Comparison of ENCODE assay signal across 1 cellular context in genomic region chr3:132721479-132722164, GRCh38.
TF ChIP-seq lines count a peak whose summit lies in the region.

No MANE protein-coding gene starts in this region.

TF ChIP-seq in HepG2, 621 proteins besides CTCF, POLR2A, EP300 and RAD21 (continued from another document and continues in another):
- TF ChIP-seq ARID3A (IDR thresholded peaks at IDR 0.05; ENCODE audit: low read depth, low read length) (no peak), ZNF766 (CRISPR knock-in tag; IDR thresholded peaks at IDR 0.05; ENCODE audit: borderline replicate concordance) (0 out of 2 replicates have a peak, but pooled peaks have one; percentile 15), ELF1 (CRISPR knock-in tag; IDR thresholded peaks at IDR 0.05) (no peak), REST (IDR thresholded peaks at IDR 0.05; ENCODE audit: borderline replicate concordance in 1 of 2, low read depth in 1 of 2, low read length in 2 of 2) (no peak), IKZF1 (IDR thresholded peaks at IDR 0.05) (no peak), ZMYM2 (CRISPR knock-in tag; IDR thresholded peaks at IDR 0.05) (no peak), MTA1 (CRISPR knock-in tag; IDR thresholded peaks at IDR 0.05; ENCODE audit: borderline replicate concordance) (no peak), ZNF513 (CRISPR knock-in tag; conservative IDR thresholded peaks at IDR 0.05) (no peak), ZNF382 (CRISPR knock-in tag; IDR thresholded peaks at IDR 0.05; ENCODE audit: borderline replicate concordance) (no peak), ZNF362 (CRISPR knock-in tag; IDR thresholded peaks at IDR 0.05; ENCODE audit: borderline replicate concordance) (no peak), FOXA3 (CRISPR knock-in tag; IDR thresholded peaks at IDR 0.05) (no peak), TMF1 (CRISPR knock-in tag; IDR thresholded peaks at IDR 0.05; ENCODE audit: low read depth) (peak; percentile 52; the same call in 1 of the 2 replicates), ZNF552 (CRISPR knock-in tag; IDR thresholded peaks at IDR 0.05; ENCODE audit: borderline replicate concordance) (no peak), SYNCRIP (IDR thresholded peaks at IDR 0.05; ENCODE audit: insufficient read depth, low read depth, low read length) (no peak), POGZ (CRISPR knock-in tag; IDR thresholded peaks at IDR 0.05) (no peak), ZNF335 (CRISPR knock-in tag; IDR thresholded peaks at IDR 0.05) (no peak), ZMYM4 (CRISPR knock-in tag; IDR thresholded peaks at IDR 0.05) (no peak), THAP8 (CRISPR knock-in tag; IDR thresholded peaks at IDR 0.05; ENCODE audit: borderline replicate concordance) (no peak), ZNF17 (CRISPR knock-in tag; IDR thresholded peaks at IDR 0.05) (no peak), PRDM15 (CRISPR knock-in tag; IDR thresholded peaks at IDR 0.05) (no peak), ARNT (IDR thresholded peaks at IDR 0.05) (no peak), HES4 (CRISPR knock-in tag; IDR thresholded peaks at IDR 0.05; ENCODE audit: borderline replicate concordance) (0 out of 2 replicates have a peak, but pooled peaks have one; percentile 11), GTF2F1 (IDR thresholded peaks at IDR 0.05; ENCODE audit: low read length) (no peak), ATF2 (CRISPR knock-in tag; IDR thresholded peaks at IDR 0.05) (no peak), HNF1A (IDR thresholded peaks at IDR 0.05; ENCODE audit: low read depth) (no peak), HNF1A (CRISPR knock-in tag; IDR thresholded peaks at IDR 0.05; ENCODE audit: borderline replicate concordance) (no peak; the same call in none of the 2 replicates), PTBP1 (IDR thresholded peaks at IDR 0.05; ENCODE audit: low read depth, low read length, poor library complexity, severe bottlenecking) (no peak), REPIN1 (CRISPR knock-in tag; IDR thresholded peaks at IDR 0.05; ENCODE audit: borderline replicate concordance, low read depth) (peak; percentile 68; the same call in 1 of the 2 replicates), WIZ (CRISPR knock-in tag; IDR thresholded peaks at IDR 0.05) (no peak), SIX4 (CRISPR knock-in tag; IDR thresholded peaks at IDR 0.05) (no peak), HMGA1 (CRISPR knock-in tag; conservative IDR thresholded peaks at IDR 0.05) (no peak), ZNF530 (CRISPR knock-in tag; IDR thresholded peaks at IDR 0.05; ENCODE audit: low read depth) (no peak), NKX3-1 (CRISPR knock-in tag; IDR thresholded peaks at IDR 0.05) (no peak), ZNF576 (CRISPR knock-in tag; IDR thresholded peaks at IDR 0.05) (no peak), NR2F6 (IDR thresholded peaks at IDR 0.05) (no peak), NR2F6 (CRISPR knock-in tag; IDR thresholded peaks at IDR 0.05) (no peak), IKZF4 (CRISPR knock-in tag; IDR thresholded peaks at IDR 0.05; ENCODE audit: borderline replicate concordance, low read depth, not compliant biosample characterization) (no peak), ZNF792 (CRISPR knock-in tag; IDR thresholded peaks at IDR 0.05) (no peak), GPBP1L1 (CRISPR knock-in tag; IDR thresholded peaks at IDR 0.05) (no peak), HDAC1 (CRISPR knock-in tag; IDR thresholded peaks at IDR 0.05) (peak; percentile 41; the same call in 1 of the 2 replicates), ZNF549 (CRISPR knock-in tag; IDR thresholded peaks at IDR 0.05) (no peak), ISL2 (CRISPR knock-in tag; IDR thresholded peaks at IDR 0.05) (no peak), ZNF251 (CRISPR knock-in tag; IDR thresholded peaks at IDR 0.05) (no peak), TBX3 (IDR thresholded peaks at IDR 0.05; ENCODE audit: borderline replicate concordance) (no peak)
